9 cellular contexts compared by ENCODE assay signal in genomic region chr10:88583584-88583957, GRCh38.
DNase-seq lines count a peak whose midpoint lies in the region; ATAC-seq lines count a peak whose summit lies in the region.
"Had no signal": no experiment of that assay in that cellular context is flagged by ENCODE, and none has a peak within 500 bp of the region (broad histone marks: within the 10 kb centered on the region; RNA-seq: fewer than 3 reads in every experiment).

No MANE protein-coding gene starts in this region.

- H3K27ac ChIP-seq in angular gyrus (ENCODE audit: low read depth, low read length) (peak overlapping the region; percentile 95), layer of hippocampus (ENCODE audit: low read depth, low read length) (peak overlapping the region; percentile 92), subcutaneous abdominal adipose tissue (ENCODE audit: low read depth, low read length) (peak overlapping the region; percentile 97)

- peak overlapping the region; percentile 83 to 97 (median 85) for H3K4me3 ChIP-seq in subcutaneous abdominal adipose tissue (ENCODE audit: low read depth in 1 of 5, low read length in 5 of 5)

- peaks cover 0 to 6% (median 0%) of the 10 kb centered on the region in 5 donors for H3K36me3 ChIP-seq in subcutaneous abdominal adipose tissue (ENCODE audit: control insufficient read depth in 5 of 5, insufficient read depth in 5 of 5, low read length in 5 of 5)

- no peak for ATAC-seq in GM18861 (IDR thresholded peaks at IDR 0.05; ENCODE audit: unreplicated experiment)

- DNase-seq in NOMO-1 treated with DMSO at 0.1 percent for 48 hours (lab: John Stamatoyannopoulos, UW; ENCODE audit: unreplicated experiment), result peak; percentile 37
- no peak for DNase-seq in NOMO-1 treated with dmso at 0.1 percent for 144 hours (lab: John Stamatoyannopoulos, UW; ENCODE audit: unreplicated experiment)
- DNase-seq in NCI-H1092 (lab: John Stamatoyannopoulos, UW), result no peak
- DNase-seq in activated effector memory CD4-positive, alpha-beta T cell treated with anti-CD3 and anti-CD28 coated beads, Interleukin-2, amount 50 U/mL, for 16 hours, result no peak
- DNase-seq: 8988T had no signal

- H3K9me3 ChIP-seq in subcutaneous abdominal adipose tissue (ENCODE audit: control insufficient read depth in 5 of 5, low read length in 5 of 5), result no peaks in the 10 kb centered on the region

- peak overlapping the region; percentile 22 to 99 (median 98) for H3K9ac ChIP-seq in subcutaneous abdominal adipose tissue (ENCODE audit: low read length in 5 of 5)

- H3K4me1 ChIP-seq in subcutaneous abdominal adipose tissue (ENCODE audit: control insufficient read depth in 5 of 5, insufficient read depth in 5 of 5, low read length in 5 of 5), result peaks cover 2 to 13% (median 11%) of the 10 kb centered on the region in 5 donors

- H3K27me3 ChIP-seq in layer of hippocampus (ENCODE audit: control insufficient read depth, insufficient read depth, low read length), result no peaks in the 10 kb centered on the region
- H3K27me3 ChIP-seq in subcutaneous abdominal adipose tissue (ENCODE audit: control insufficient read depth in 5 of 5, insufficient read depth in 4 of 5, low read length in 5 of 5), result no peaks in the 10 kb centered on the region
